ENCODE assay signal across 1 cellular context in the genomic region with DNA sequence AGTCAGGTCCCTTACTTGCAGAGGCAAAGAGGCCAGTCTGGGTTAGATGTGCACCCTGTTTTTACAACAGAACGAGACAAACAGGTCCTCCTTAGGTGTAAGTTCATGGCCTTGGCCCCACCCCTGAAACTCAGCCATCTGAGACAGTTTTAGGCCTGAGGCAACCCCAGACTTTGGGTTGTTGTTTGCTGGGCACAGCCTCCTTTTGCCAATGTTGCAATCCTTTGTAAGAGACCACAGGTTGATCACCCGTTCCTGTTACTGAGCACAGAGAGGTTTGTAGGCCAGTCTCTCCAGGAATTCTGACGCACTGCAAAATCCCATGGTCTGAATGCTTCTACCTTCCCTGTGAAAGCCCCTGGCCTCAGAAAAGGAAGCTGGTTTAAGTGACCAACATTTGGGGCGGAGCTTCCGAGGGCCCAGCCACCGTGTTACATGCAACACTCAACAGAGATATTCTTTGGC.
TF ChIP-seq lines count a peak whose summit lies in the region.

No MANE protein-coding gene starts in this region.

TF ChIP-seq in HepG2, 621 proteins besides CTCF, POLR2A, EP300 and RAD21 (continued from another document and continues in another):
- TF ChIP-seq ATF4 (CRISPR knock-in tag; IDR thresholded peaks at IDR 0.05) (peak in 1 of 2 experiments; percentile 56; a peak in 2 of 4 replicates), ZNF3 (CRISPR knock-in tag; IDR thresholded peaks at IDR 0.05) (no peak), PTBP1 (IDR thresholded peaks at IDR 0.05; ENCODE audit: low read depth, low read length, poor library complexity, severe bottlenecking) (no peak), PBX2 (CRISPR knock-in tag; IDR thresholded peaks at IDR 0.05) (no peak), PLRG1 (conservative IDR thresholded peaks at IDR 0.05) (no peak), ETV5 (CRISPR knock-in tag; IDR thresholded peaks at IDR 0.05; ENCODE audit: borderline replicate concordance) (no peak), ZNF143 (CRISPR knock-in tag; IDR thresholded peaks at IDR 0.05) (no peak), MED13 (CRISPR knock-in tag; IDR thresholded peaks at IDR 0.05) (no peak), HIC2 (CRISPR knock-in tag; IDR thresholded peaks at IDR 0.05; ENCODE audit: low read depth) (no peak), HMGXB3 (CRISPR knock-in tag; IDR thresholded peaks at IDR 0.05; ENCODE audit: borderline replicate concordance) (no peak), TAF1 (CRISPR knock-in tag; IDR thresholded peaks at IDR 0.05) (no peak), KMT2B (CRISPR knock-in tag; IDR thresholded peaks at IDR 0.05) (no peak), ARNT (IDR thresholded peaks at IDR 0.05) (no peak), ZBTB7B (CRISPR knock-in tag; IDR thresholded peaks at IDR 0.05) (no peak), GATAD2A (CRISPR knock-in tag; IDR thresholded peaks at IDR 0.05) (peak; percentile 19; the same call in 1 of the 2 replicates), ZNF570 (CRISPR knock-in tag; IDR thresholded peaks at IDR 0.05; ENCODE audit: borderline replicate concordance) (no peak), ZNF598 (CRISPR knock-in tag; IDR thresholded peaks at IDR 0.05; ENCODE audit: borderline replicate concordance) (no peak), CBX5 (CRISPR knock-in tag; IDR thresholded peaks at IDR 0.05; ENCODE audit: borderline replicate concordance) (no peak), ZNF12 (CRISPR knock-in tag; IDR thresholded peaks at IDR 0.05) (no peak), EEA1 (CRISPR knock-in tag; IDR thresholded peaks at IDR 0.05; ENCODE audit: borderline replicate concordance) (no peak), CAMTA2 (CRISPR knock-in tag; IDR thresholded peaks at IDR 0.05; ENCODE audit: borderline replicate concordance) (no peak)
- TF ChIP-seq, protein P1, sequence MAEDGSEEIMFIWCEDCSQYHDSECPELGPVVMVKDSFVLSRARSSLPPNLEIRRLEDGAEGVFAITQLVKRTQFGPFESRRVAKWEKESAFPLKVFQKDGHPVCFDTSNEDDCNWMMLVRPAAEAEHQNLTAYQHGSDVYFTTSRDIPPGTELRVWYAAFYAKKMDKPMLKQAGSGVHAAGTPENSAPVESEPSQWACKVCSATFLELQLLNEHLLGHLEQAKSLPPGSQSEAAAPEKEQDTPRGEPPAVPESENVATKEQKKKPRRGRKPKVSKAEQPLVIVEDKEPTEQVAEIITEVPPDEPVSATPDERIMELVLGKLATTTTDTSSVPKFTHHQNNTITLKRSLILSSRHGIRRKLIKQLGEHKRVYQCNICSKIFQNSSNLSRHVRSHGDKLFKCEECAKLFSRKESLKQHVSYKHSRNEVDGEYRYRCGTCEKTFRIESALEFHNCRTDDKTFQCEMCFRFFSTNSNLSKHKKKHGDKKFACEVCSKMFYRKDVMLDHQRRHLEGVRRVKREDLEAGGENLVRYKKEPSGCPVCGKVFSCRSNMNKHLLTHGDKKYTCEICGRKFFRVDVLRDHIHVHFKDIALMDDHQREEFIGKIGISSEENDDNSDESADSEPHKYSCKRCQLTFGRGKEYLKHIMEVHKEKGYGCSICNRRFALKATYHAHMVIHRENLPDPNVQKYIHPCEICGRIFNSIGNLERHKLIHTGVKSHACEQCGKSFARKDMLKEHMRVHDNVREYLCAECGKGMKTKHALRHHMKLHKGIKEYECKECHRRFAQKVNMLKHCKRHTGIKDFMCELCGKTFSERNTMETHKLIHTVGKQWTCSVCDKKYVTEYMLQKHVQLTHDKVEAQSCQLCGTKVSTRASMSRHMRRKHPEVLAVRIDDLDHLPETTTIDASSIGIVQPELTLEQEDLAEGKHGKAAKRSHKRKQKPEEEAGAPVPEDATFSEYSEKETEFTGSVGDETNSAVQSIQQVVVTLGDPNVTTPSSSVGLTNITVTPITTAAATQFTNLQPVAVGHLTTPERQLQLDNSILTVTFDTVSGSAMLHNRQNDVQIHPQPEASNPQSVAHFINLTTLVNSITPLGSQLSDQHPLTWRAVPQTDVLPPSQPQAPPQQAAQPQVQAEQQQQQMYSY (CRISPR knock-in tag; IDR thresholded peaks at IDR 0.05), result no peak
- TF ChIP-seq, protein P2, sequence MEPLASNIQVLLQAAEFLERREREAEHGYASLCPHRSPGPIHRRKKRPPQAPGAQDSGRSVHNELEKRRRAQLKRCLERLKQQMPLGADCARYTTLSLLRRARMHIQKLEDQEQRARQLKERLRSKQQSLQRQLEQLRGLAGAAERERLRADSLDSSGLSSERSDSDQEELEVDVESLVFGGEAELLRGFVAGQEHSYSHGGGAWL (CRISPR knock-in tag; IDR thresholded peaks at IDR 0.05), result no peak
- TF ChIP-seq, protein P3, sequence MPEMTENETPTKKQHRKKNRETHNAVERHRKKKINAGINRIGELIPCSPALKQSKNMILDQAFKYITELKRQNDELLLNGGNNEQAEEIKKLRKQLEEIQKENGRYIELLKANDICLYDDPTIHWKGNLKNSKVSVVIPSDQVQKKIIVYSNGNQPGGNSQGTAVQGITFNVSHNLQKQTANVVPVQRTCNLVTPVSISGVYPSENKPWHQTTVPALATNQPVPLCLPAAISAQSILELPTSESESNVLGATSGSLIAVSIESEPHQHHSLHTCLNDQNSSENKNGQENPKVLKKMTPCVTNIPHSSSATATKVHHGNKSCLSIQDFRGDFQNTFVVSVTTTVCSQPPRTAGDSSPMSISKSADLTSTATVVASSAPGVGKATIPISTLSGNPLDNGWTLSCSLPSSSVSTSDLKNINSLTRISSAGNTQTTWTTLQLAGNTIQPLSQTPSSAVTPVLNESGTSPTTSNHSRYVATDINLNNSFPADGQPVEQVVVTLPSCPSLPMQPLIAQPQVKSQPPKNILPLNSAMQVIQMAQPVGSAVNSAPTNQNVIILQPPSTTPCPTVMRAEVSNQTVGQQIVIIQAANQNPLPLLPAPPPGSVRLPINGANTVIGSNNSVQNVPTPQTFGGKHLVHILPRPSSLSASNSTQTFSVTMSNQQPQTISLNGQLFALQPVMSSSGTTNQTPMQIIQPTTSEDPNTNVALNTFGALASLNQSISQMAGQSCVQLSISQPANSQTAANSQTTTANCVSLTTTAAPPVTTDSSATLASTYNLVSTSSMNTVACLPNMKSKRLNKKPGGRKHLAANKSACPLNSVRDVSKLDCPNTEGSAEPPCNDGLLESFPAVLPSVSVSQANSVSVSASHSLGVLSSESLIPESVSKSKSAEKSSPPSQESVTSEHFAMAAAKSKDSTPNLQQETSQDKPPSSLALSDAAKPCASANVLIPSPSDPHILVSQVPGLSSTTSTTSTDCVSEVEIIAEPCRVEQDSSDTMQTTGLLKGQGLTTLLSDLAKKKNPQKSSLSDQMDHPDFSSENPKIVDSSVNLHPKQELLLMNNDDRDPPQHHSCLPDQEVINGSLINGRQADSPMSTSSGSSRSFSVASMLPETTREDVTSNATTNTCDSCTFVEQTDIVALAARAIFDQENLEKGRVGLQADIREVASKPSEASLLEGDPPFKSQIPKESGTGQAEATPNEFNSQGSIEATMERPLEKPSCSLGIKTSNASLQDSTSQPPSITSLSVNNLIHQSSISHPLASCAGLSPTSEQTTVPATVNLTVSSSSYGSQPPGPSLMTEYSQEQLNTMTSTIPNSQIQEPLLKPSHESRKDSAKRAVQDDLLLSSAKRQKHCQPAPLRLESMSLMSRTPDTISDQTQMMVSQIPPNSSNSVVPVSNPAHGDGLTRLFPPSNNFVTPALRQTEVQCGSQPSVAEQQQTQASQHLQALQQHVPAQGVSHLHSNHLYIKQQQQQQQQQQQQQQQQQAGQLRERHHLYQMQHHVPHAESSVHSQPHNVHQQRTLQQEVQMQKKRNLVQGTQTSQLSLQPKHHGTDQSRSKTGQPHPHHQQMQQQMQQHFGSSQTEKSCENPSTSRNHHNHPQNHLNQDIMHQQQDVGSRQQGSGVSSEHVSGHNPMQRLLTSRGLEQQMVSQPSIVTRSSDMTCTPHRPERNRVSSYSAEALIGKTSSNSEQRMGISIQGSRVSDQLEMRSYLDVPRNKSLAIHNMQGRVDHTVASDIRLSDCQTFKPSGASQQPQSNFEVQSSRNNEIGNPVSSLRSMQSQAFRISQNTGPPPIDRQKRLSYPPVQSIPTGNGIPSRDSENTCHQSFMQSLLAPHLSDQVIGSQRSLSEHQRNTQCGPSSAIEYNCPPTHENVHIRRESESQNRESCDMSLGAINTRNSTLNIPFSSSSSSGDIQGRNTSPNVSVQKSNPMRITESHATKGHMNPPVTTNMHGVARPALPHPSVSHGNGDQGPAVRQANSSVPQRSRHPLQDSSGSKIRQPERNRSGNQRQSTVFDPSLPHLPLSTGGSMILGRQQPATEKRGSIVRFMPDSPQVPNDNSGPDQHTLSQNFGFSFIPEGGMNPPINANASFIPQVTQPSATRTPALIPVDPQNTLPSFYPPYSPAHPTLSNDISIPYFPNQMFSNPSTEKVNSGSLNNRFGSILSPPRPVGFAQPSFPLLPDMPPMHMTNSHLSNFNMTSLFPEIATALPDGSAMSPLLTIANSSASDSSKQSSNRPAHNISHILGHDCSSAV (CRISPR knock-in tag; IDR thresholded peaks at IDR 0.05; ENCODE audit: borderline replicate concordance), result no peak
